1 cellular context compared by ENCODE assay signal in the genomic region with DNA sequence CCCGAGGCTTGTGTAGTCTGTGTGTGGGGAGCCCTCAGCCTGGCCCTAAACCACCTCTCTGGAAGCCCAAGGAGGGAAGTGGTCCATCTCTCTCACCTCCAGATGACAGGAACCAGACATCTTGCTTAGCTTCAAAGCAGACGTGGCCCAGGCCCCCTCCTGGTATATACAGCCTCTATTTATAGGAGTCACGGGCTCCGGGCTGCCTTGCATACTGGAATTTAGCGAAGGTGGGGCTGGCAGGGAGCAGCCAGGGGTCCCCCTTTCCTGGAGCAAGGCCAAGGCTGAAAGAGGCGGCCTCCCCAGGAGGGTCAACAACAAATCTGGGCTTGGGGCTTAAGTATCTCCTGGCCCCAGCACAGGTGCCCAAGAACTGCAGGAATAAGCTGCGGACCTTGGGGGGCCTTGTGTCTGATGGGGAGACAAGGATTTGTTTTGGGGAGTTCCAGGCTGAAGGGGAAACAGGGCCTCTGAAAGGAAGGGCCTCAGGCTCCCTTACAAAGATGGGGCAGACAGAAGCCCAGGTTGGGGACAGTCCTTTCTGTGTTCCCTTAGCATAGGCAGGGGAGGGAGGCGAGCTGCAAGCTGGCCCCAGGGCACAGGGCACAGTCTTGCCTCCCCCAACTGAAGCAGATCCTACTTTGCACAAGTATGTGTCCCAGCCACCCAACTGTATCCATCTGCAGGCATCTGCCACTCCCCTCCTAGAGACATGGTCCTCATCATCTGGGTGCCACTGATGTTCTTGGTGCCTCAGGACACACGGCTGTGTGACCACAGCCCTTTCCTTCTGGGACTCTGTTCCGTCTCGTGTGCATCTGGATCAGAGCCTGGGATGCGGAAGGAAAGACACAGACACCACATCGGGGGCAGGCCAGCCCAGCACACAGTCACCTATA.
TF ChIP-seq lines count a peak whose summit lies in the region.

No MANE protein-coding gene starts in this region.

TF ChIP-seq in IMR-90, 13 proteins besides CTCF, POLR2A, EP300 and RAD21 (continued from another document):
- TF ChIP-seq, protein P1, sequence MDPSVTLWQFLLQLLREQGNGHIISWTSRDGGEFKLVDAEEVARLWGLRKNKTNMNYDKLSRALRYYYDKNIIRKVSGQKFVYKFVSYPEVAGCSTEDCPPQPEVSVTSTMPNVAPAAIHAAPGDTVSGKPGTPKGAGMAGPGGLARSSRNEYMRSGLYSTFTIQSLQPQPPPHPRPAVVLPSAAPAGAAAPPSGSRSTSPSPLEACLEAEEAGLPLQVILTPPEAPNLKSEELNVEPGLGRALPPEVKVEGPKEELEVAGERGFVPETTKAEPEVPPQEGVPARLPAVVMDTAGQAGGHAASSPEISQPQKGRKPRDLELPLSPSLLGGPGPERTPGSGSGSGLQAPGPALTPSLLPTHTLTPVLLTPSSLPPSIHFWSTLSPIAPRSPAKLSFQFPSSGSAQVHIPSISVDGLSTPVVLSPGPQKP (IDR thresholded peaks at IDR 0.05; ENCODE audit: borderline replicate concordance, low read depth, low read length): no peak
- TF ChIP-seq MAFK (IDR thresholded peaks at IDR 0.05; ENCODE audit: low read depth, low read length): no peak
- no peak for TF ChIP-seq USF2 (IDR thresholded peaks at IDR 0.05; ENCODE audit: low read depth, low read length)
- TF ChIP-seq RFX5 (IDR thresholded peaks at IDR 0.05; ENCODE audit: low read depth, low read length): no peak
- TF ChIP-seq NFE2L2 (IDR thresholded peaks at IDR 0.05; ENCODE audit: low read depth, low read length): no peak
- TF ChIP-seq FOS (IDR thresholded peaks at IDR 0.05; ENCODE audit: low read depth, low read length): no peak
- no peak for TF ChIP-seq CHD1 (IDR thresholded peaks at IDR 0.05; ENCODE audit: low read depth, low read length)
